8 cellular contexts compared by ENCODE assay signal in the genomic region with DNA sequence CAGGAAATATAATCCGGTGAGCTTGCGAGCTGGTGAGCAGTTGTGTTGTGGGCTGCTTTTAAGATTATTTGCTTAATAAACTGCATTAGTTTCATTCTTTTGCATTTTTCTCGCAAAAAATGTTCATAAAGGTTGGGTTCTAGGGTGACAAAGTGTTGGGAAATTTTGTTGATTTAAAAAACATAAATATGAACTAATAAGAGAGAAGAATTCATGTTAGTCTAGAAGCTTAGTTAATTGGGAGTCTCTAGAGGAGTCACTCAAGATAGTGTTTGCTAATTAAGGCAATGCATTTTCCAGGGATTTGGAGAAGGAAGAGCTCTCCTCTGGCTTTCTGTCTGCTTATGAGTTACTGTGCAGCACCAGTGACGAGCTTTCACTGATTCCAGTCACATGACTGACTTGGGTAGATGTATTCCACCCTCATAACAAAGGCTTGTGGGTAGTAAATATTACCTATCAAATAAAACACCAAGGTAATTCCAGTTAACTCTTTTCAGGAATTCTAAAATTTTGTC.
DNase-seq lines count a peak whose midpoint lies in the region; ATAC-seq, FAIRE-seq and TF ChIP-seq lines count a peak whose summit lies in the region.

No MANE protein-coding gene starts in this region.

- WGBS in mammary epithelial cell (ENCODE audit: low coverage, missing lambda C conversion rate): 76% methylated on average over 4 of the region's 4 CpGs

- CTCF ChIA-PET in endothelial cell of umbilical vein (lab: Charles Lee): interaction anchor here (0.6 to 1.9 kb wide), 52 partner anchors 8 to 1330 kb away, joined by 3 to 18 read pairs (median 4); no protein-coding TSS in a partner anchor
- CTCF ChIA-PET in mammary epithelial cell (lab: Charles Lee; ENCODE audit: low non-redundant PET): interaction anchor here (0.6 kb wide), 1 partner anchor 385 kb away, joined by 4 read pairs; no protein-coding TSS in a partner anchor

- no peak for DNase-seq in activated T-cell treated with anti-CD3 and anti-CD28 coated beads, Interleukin-2, amount 50 U/mL, for 72 hours
- no peak for DNase-seq in activated T-cell treated with anti-CD3 and anti-CD28 coated beads, Interleukin-2, amount 50 U/mL, for 48 hours
- no peak for DNase-seq in endothelial cell of umbilical vein (ENCODE audit: low read depth, low spot score)
- DNase-seq in type B pancreatic cell (ENCODE audit: extremely low spot score, unreplicated experiment): no peak
- no peak for DNase-seq in mammary epithelial cell
- no peak for DNase-seq in activated CD4-positive, alpha-beta T cell treated with anti-CD3 and anti-CD28 coated beads, Interleukin-2, amount 50 U/mL, for 4 hours
- DNase-seq in activated naive CD8-positive, alpha-beta T cell treated with anti-CD3 and anti-CD28 coated beads for 36 hours: no peak

- peaks cover 10% of the 10 kb centered on the region for H3K4me1 ChIP-seq in endothelial cell of umbilical vein (ENCODE audit: control insufficient read depth, extremely low read depth, insufficient read depth, low read length)
- peaks cover 2% of the 10 kb centered on the region for H3K4me1 ChIP-seq in mammary epithelial cell (ENCODE audit: insufficient read depth, low read length)

- H3K4me3 ChIP-seq in endothelial cell of umbilical vein (replicated peaks in 1 of 3; ENCODE audit: insufficient read depth in 1 of 3, low read depth in 1 of 3, low read length in 3 of 3): no peak overlapping the region
- no peak overlapping the region for H3K4me3 ChIP-seq in mammary epithelial cell (replicated peaks in 1 of 3; ENCODE audit: insufficient read depth in 1 of 3, low read depth in 2 of 3, low read length in 3 of 3)

- no peak overlapping the region for H3K9ac ChIP-seq in endothelial cell of umbilical vein (replicated peaks; ENCODE audit: extremely low read depth, insufficient read depth, low read length)
- H3K9ac ChIP-seq in mammary epithelial cell (ENCODE audit: insufficient read depth, low read length): no peak overlapping the region

- H3K4me2 ChIP-seq in endothelial cell of umbilical vein (ENCODE audit: insufficient read depth, low read length): peak overlapping the region; percentile 15
- no peak overlapping the region for H3K4me2 ChIP-seq in mammary epithelial cell (ENCODE audit: insufficient read depth, low read depth, low read length)

- POLR2A ChIA-PET in endothelial cell of umbilical vein (lab: Charles Lee): no interaction called here

- H2AFZ ChIP-seq in endothelial cell of umbilical vein (ENCODE audit: low read depth, low read length) (peak overlapping the region; percentile 67), mammary epithelial cell (ENCODE audit: low read depth, low read length) (no peak overlapping the region)

- TF ChIP-seq CTCF in endothelial cell of umbilical vein (IDR thresholded peaks at IDR 0.05; ENCODE audit: extremely low read depth in 1 of 2, insufficient read depth in 1 of 2, low read depth in 1 of 2, low read length in 2 of 2) (no peak), type B pancreatic cell (conservative IDR thresholded peaks at IDR 0.05) (peak; percentile 10), mammary epithelial cell (conservative IDR thresholded peaks at IDR 0.05 in 1 of 2, IDR thresholded peaks at IDR 0.05 in 1 of 2; ENCODE audit: extremely low read depth in 1 of 2, insufficient read depth in 1 of 2, low read depth in 1 of 2, low read length in 2 of 2) (no peak)

- dilution Hi-C loops in endothelial cell of umbilical vein (cut with MboI; ENCODE audit: extremely low pct_ligation_motif_present, low sequenced_read_pairs): no loop called here
- dilution Hi-C loops in mammary epithelial cell (cut with HindIII; ENCODE audit: low sequenced_read_pairs): no loop called here

- FAIRE-seq in endothelial cell of umbilical vein (lab: Jason Lieb, UNC): no peak

- H3K9me3 Mint-ChIP-seq in activated T-cell treated with anti-CD3 and anti-CD28 coated beads, Interleukin-2, amount 50 U/mL, for 72 hours: no peaks in the 10 kb centered on the region
- H3K9me3 Mint-ChIP-seq in type B pancreatic cell: no peaks in the 10 kb centered on the region
- H3K9me3 Mint-ChIP-seq in activated naive CD8-positive, alpha-beta T cell treated with anti-CD3 and anti-CD28 coated beads for 36 hours: no peaks in the 10 kb centered on the region

- no peak for TF ChIP-seq POLR2A in endothelial cell of umbilical vein (IDR thresholded peaks at IDR 0.05; ENCODE audit: low read depth, low read length)

- no peaks in the 10 kb centered on the region for H3K9me1 ChIP-seq in endothelial cell of umbilical vein (replicated peaks; ENCODE audit: control insufficient read depth, extremely low read depth, insufficient read depth, low read length)

- no peaks in the 10 kb centered on the region for H3K36me3 Mint-ChIP-seq in activated T-cell treated with anti-CD3 and anti-CD28 coated beads, Interleukin-2, amount 50 U/mL, for 72 hours (ENCODE audit: insufficient read depth in 2 of 2)
- H3K36me3 Mint-ChIP-seq in type B pancreatic cell: no peaks in the 10 kb centered on the region
- no peaks in the 10 kb centered on the region for H3K36me3 Mint-ChIP-seq in activated naive CD8-positive, alpha-beta T cell treated with anti-CD3 and anti-CD28 coated beads for 36 hours

- BruUV-seq in endothelial cell of umbilical vein (replicated peaks; lab: Mats Ljungman, UMichigan): TSS peak; percentile 30
- no TSS peak for BruUV-seq in mammary epithelial cell (replicated peaks; lab: Mats Ljungman, UMichigan)

- H3K79me2 ChIP-seq in endothelial cell of umbilical vein (ENCODE audit: control insufficient read depth, insufficient read depth, low read length): no peaks in the 10 kb centered on the region
- no peaks in the 10 kb centered on the region for H3K79me2 ChIP-seq in mammary epithelial cell (ENCODE audit: insufficient read depth, low read length)

- peak overlapping the region; percentile 68 for H3K27ac Mint-ChIP-seq in activated T-cell treated with anti-CD3 and anti-CD28 coated beads, Interleukin-2, amount 50 U/mL, for 72 hours
- peak overlapping the region; percentile 16 for H3K27ac Mint-ChIP-seq in type B pancreatic cell
- H3K27ac Mint-ChIP-seq in activated naive CD8-positive, alpha-beta T cell treated with anti-CD3 and anti-CD28 coated beads for 36 hours: no peak overlapping the region

- H4K20me1 ChIP-seq in endothelial cell of umbilical vein (replicated peaks; ENCODE audit: control insufficient read depth, extremely low read depth, insufficient read depth, low read length) (no peaks in the 10 kb centered on the region), mammary epithelial cell (ENCODE audit: insufficient read depth, low read length) (no peaks in the 10 kb centered on the region)

- H3K4me3 Mint-ChIP-seq in activated T-cell treated with anti-CD3 and anti-CD28 coated beads, Interleukin-2, amount 50 U/mL, for 72 hours: peak overlapping the region in 1 of 2 donors; percentile 16
- H3K4me3 Mint-ChIP-seq in type B pancreatic cell: peak overlapping the region; percentile 7
- H3K4me3 Mint-ChIP-seq in activated naive CD8-positive, alpha-beta T cell treated with anti-CD3 and anti-CD28 coated beads for 36 hours: no peak overlapping the region

- no peaks in the 10 kb centered on the region for H3K36me3 ChIP-seq in endothelial cell of umbilical vein (ENCODE audit: control insufficient read depth in 2 of 2, extremely low read depth in 1 of 2, insufficient read depth in 2 of 2, low read length in 2 of 2)
- H3K36me3 ChIP-seq in mammary epithelial cell (ENCODE audit: insufficient read depth, low read length): no peaks in the 10 kb centered on the region

- ATAC-seq in activated T-cell treated with anti-CD3 and anti-CD28 coated beads, Interleukin-2, amount 50 U/mL, for 72 hours (replicated peaks in 1 of 2): no peak
- ATAC-seq in HG03432 (IDR thresholded peaks at IDR 0.05; ENCODE audit: unreplicated experiment): peak; percentile 56

- H3K9me3 ChIP-seq in endothelial cell of umbilical vein (replicated peaks; ENCODE audit: control insufficient read depth, insufficient read depth, low read length) (no peaks in the 10 kb centered on the region), mammary epithelial cell (replicated peaks; ENCODE audit: insufficient read depth, low read length) (no peaks in the 10 kb centered on the region)

- H3K27me3 ChIP-seq in endothelial cell of umbilical vein (ENCODE audit: control insufficient read depth in 2 of 2, insufficient read depth in 2 of 2, low read length in 2 of 2) (no peaks in the 10 kb centered on the region), mammary epithelial cell (ENCODE audit: insufficient read depth, low read length) (no peaks in the 10 kb centered on the region)

- H3K4me1 Mint-ChIP-seq in activated T-cell treated with anti-CD3 and anti-CD28 coated beads, Interleukin-2, amount 50 U/mL, for 72 hours (ENCODE audit: low read depth): no peaks in the 10 kb centered on the region
- H3K4me1 Mint-ChIP-seq in type B pancreatic cell (ENCODE audit: unreplicated experiment): no peaks in the 10 kb centered on the region
- peaks cover 1% of the 10 kb centered on the region for H3K4me1 Mint-ChIP-seq in activated naive CD8-positive, alpha-beta T cell treated with anti-CD3 and anti-CD28 coated beads for 36 hours

- H3K27me3 Mint-ChIP-seq in activated T-cell treated with anti-CD3 and anti-CD28 coated beads, Interleukin-2, amount 50 U/mL, for 72 hours (ENCODE audit: low read depth): no peaks in the 10 kb centered on the region
- no peaks in the 10 kb centered on the region for H3K27me3 Mint-ChIP-seq in type B pancreatic cell
- H3K27me3 Mint-ChIP-seq in activated naive CD8-positive, alpha-beta T cell treated with anti-CD3 and anti-CD28 coated beads for 36 hours: no peaks in the 10 kb centered on the region

- intact Hi-C loops in endothelial cell of umbilical vein (cut with micrococcal nuclease) (loop anchor here (2.0 to 10.0 kb wide), 4 partner anchors 174 to 910 kb away; no protein-coding TSS in a partner anchor), mammary epithelial cell (cut with micrococcal nuclease) (loop anchor here (5.0 kb wide), 3 partner anchors 384 to 1329 kb away; no protein-coding TSS in a partner anchor)

- H3K27ac ChIP-seq in endothelial cell of umbilical vein (ENCODE audit: insufficient read depth, low read depth, low read length) (no peak overlapping the region), mammary epithelial cell (ENCODE audit: insufficient read depth, low read depth, low read length) (no peak overlapping the region)

- in situ Hi-C loops in mammary epithelial cell (cut with MboI; ENCODE audit: low sequenced_read_pairs in 2 of 2): no loop called here

TF ChIP-seq in endothelial cell of umbilical vein, 7 proteins besides CTCF, POLR2A, EP300 and RAD21 (continues in another document):
- TF ChIP-seq JUN (IDR thresholded peaks at IDR 0.05; ENCODE audit: borderline replicate concordance, insufficient read depth, insufficient read length, low read depth) (no peak), GATA2 (IDR thresholded peaks at IDR 0.05; ENCODE audit: insufficient read depth, insufficient read length, low read depth, low read length) (no peak), POLR2AphosphoS5 (IDR thresholded peaks at IDR 0.05; ENCODE audit: insufficient read depth, low read depth, low read length) (no peak), MYC (IDR thresholded peaks at IDR 0.05; ENCODE audit: low read depth, low read length) (no peak)
- TF ChIP-seq, protein P1, sequence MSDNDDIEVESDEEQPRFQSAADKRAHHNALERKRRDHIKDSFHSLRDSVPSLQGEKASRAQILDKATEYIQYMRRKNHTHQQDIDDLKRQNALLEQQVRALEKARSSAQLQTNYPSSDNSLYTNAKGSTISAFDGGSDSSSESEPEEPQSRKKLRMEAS (IDR thresholded peaks at IDR 0.05; ENCODE audit: insufficient read depth, insufficient read length): no peak
